30 cellular contexts compared by ENCODE assay signal in the genomic region with DNA sequence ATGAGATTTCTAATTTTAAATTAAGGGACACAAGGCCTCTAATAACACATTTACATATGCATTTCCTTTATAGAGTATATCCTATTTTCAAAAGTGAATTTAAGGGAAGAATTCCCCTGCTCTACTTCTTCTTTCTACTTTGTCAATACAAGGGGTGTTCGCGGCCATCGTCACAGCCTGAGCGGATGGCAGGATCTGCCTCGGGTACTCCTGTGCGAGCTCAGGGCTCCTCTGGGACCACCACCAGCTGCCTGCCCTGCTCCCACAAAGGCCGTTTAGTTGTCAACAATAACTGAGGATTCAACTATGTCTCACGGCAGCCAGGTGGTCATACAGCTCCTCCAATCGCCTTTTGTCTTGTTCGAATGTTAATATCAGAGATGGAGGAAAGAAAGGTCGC.
"Had no signal": no experiment of that assay in that cellular context is flagged by ENCODE, and none has a peak within 500 bp of the region (broad histone marks: within the 10 kb centered on the region; RNA-seq: fewer than 3 reads in every experiment).

No MANE protein-coding gene starts in this region.

- H3K27ac Mint-ChIP-seq: activated CD4-positive, alpha-beta memory T cell treated with anti-CD3 and anti-CD28 coated beads, Interleukin-2, amount 10 ng/mL, durations not matched to agents 7 days and 5 days; activated CD4-positive, alpha-beta T cell treated with anti-CD3 and anti-CD28 coated beads, Interleukin-2, amount 10 ng/mL, durations not matched to agents 7 days and 5 days; activated naive CD4-positive, alpha-beta T cell treated with anti-CD3 and anti-CD28 coated beads, Interleukin-2, amount 10 ng/mL, durations not matched to agents 7 days and 5 days; activated naive CD4-positive, alpha-beta T cell treated with anti-CD3 and anti-CD28 coated beads, Interleukin-2, amount 50 U/mL, for 72 hours; activated naive CD8-positive, alpha-beta T cell treated with anti-CD3 and anti-CD28 coated beads, Interleukin-2, amount 10 ng/mL, durations not matched to agents 7 days and 5 days; activated T-cell treated with anti-CD3 and anti-CD28 coated beads, Interleukin-2, amount 50 U/mL, for 24 hours; activated T-cell treated with anti-CD3 and anti-CD28 coated beads, Interleukin-2, amount 50 U/mL, for 72 hours; brain; effector memory CD8-positive, alpha-beta T cell; WTC11 had no signal

- H3K36me3 Mint-ChIP-seq: activated naive CD4-positive, alpha-beta T cell treated with anti-CD3 and anti-CD28 coated beads, Interleukin-2, amount 10 ng/mL, durations not matched to agents 7 days and 5 days; activated naive CD4-positive, alpha-beta T cell treated with anti-CD3 and anti-CD28 coated beads, Interleukin-2, amount 50 U/mL, for 72 hours; activated naive CD8-positive, alpha-beta T cell treated with anti-CD3 and anti-CD28 coated beads, Interleukin-2, amount 10 ng/mL, durations not matched to agents 7 days and 5 days; brain; WTC11 had no signal

- H3K4me3 Mint-ChIP-seq: activated CD4-positive, alpha-beta memory T cell treated with anti-CD3 and anti-CD28 coated beads, Interleukin-2, amount 10 ng/mL, durations not matched to agents 7 days and 5 days; activated CD4-positive, alpha-beta T cell treated with anti-CD3 and anti-CD28 coated beads, Interleukin-2, amount 10 ng/mL, durations not matched to agents 7 days and 5 days; activated naive CD4-positive, alpha-beta T cell treated with anti-CD3 and anti-CD28 coated beads, Interleukin-2, amount 10 ng/mL, durations not matched to agents 7 days and 5 days; activated naive CD8-positive, alpha-beta T cell treated with anti-CD3 and anti-CD28 coated beads, Interleukin-2, amount 10 ng/mL, durations not matched to agents 7 days and 5 days; activated T-cell treated with anti-CD3 and anti-CD28 coated beads, Interleukin-2, amount 50 U/mL, for 24 hours; activated T-cell treated with anti-CD3 and anti-CD28 coated beads, Interleukin-2, amount 50 U/mL, for 72 hours; brain; central memory CD8-positive, alpha-beta T cell; effector memory CD8-positive, alpha-beta T cell; WTC11 had no signal

- ATAC-seq: activated naive CD4-positive, alpha-beta T cell treated with anti-CD3 and anti-CD28 coated beads, Interleukin-2, amount 50 U/mL, for 72 hours; activated T-cell treated with anti-CD3 and anti-CD28 coated beads, Interleukin-2, amount 50 U/mL, for 72 hours; effector memory CD8-positive, alpha-beta T cell; foreskin keratinocyte; gastrocnemius medialis; heart right ventricle; WTC11 had no signal

- H3K36me3 ChIP-seq: ascending aorta, breast epithelium, cardiac muscle cell, esophagus muscularis mucosa, gastrocnemius medialis, heart right ventricle had no signal

- H3K4me1 ChIP-seq: ascending aorta, breast epithelium, esophagus muscularis mucosa, foreskin keratinocyte, gastrocnemius medialis, heart right ventricle had no signal

- H3K4me3 ChIP-seq: ascending aorta, breast epithelium, cardiac muscle cell, coronary artery, esophagus muscularis mucosa, gastrocnemius medialis, heart right ventricle had no signal

- H3K9me3 ChIP-seq: ascending aorta, breast epithelium, esophagus muscularis mucosa, gastrocnemius medialis, heart right ventricle had no signal

- H3K27me3 ChIP-seq: ascending aorta, breast epithelium, cardiac muscle cell, esophagus muscularis mucosa, foreskin keratinocyte, gastrocnemius medialis, heart right ventricle had no signal

- DNase-seq: activated CD4-positive, alpha-beta memory T cell treated with anti-CD3 and anti-CD28 coated beads, Interleukin-2, amount 10 ng/mL, durations not matched to agents 7 days and 5 days; activated CD4-positive, alpha-beta T cell treated with anti-CD3 and anti-CD28 coated beads for 1 hour; activated CD4-positive, alpha-beta T cell treated with anti-CD3 and anti-CD28 coated beads for 4 hours; activated CD4-positive, alpha-beta T cell treated with anti-CD3 and anti-CD28 coated beads, Interleukin-2, amount 10 ng/mL, durations not matched to agents 7 days and 5 days; activated CD4-positive, alpha-beta T cell treated with anti-CD3 and anti-CD28 coated beads, Interleukin-2, amount 50 U/mL, for 4 hours; activated CD8-positive, alpha-beta memory T cell treated with anti-CD3 and anti-CD28 coated beads, Interleukin-2, amount 50 U/mL, for 48 hours; activated gamma-delta T cell; activated naive CD4-positive, alpha-beta T cell; activated naive CD4-positive, alpha-beta T cell treated with anti-CD3 and anti-CD28 coated beads, Interleukin-2, amount 10 ng/mL, durations not matched to agents 7 days and 5 days; activated naive CD8-positive, alpha-beta T cell treated with anti-CD3 and anti-CD28 coated beads, Interleukin-2, amount 10 ng/mL, durations not matched to agents 7 days and 5 days; activated T-cell treated with anti-CD3 and anti-CD28 coated beads for 4 hours; activated T-cell treated with anti-CD3 and anti-CD28 coated beads, Interleukin-2, amount 50 U/mL, for 24 hours; activated T-cell treated with anti-CD3 and anti-CD28 coated beads, Interleukin-2, amount 50 U/mL, for 72 hours; dermis blood vessel endothelial cell; effector CD4-positive, alpha-beta T cell; effector memory CD8-positive, alpha-beta T cell; erythroblast; foreskin keratinocyte; gastrocnemius medialis; heart right ventricle; T-helper 2 cell had no signal

- H3K9me3 Mint-ChIP-seq: activated naive CD8-positive, alpha-beta T cell treated with anti-CD3 and anti-CD28 coated beads, Interleukin-2, amount 10 ng/mL, durations not matched to agents 7 days and 5 days; brain had no signal

- H3K4me1 Mint-ChIP-seq: activated CD4-positive, alpha-beta memory T cell treated with anti-CD3 and anti-CD28 coated beads, Interleukin-2, amount 10 ng/mL, durations not matched to agents 7 days and 5 days; activated CD4-positive, alpha-beta T cell treated with anti-CD3 and anti-CD28 coated beads, Interleukin-2, amount 10 ng/mL, durations not matched to agents 7 days and 5 days; activated naive CD4-positive, alpha-beta T cell treated with anti-CD3 and anti-CD28 coated beads, Interleukin-2, amount 10 ng/mL, durations not matched to agents 7 days and 5 days; activated naive CD8-positive, alpha-beta T cell treated with anti-CD3 and anti-CD28 coated beads, Interleukin-2, amount 10 ng/mL, durations not matched to agents 7 days and 5 days; brain; central memory CD8-positive, alpha-beta T cell had no signal

- H3K27ac ChIP-seq: ascending aorta, breast epithelium, cardiac muscle cell, coronary artery, esophagus muscularis mucosa, foreskin keratinocyte, gastrocnemius medialis, heart right ventricle had no signal

- H3K27me3 Mint-ChIP-seq: activated CD4-positive, alpha-beta memory T cell treated with anti-CD3 and anti-CD28 coated beads, Interleukin-2, amount 10 ng/mL, durations not matched to agents 7 days and 5 days; activated CD4-positive, alpha-beta T cell treated with anti-CD3 and anti-CD28 coated beads, Interleukin-2, amount 10 ng/mL, durations not matched to agents 7 days and 5 days; activated naive CD4-positive, alpha-beta T cell treated with anti-CD3 and anti-CD28 coated beads, Interleukin-2, amount 10 ng/mL, durations not matched to agents 7 days and 5 days; activated naive CD8-positive, alpha-beta T cell treated with anti-CD3 and anti-CD28 coated beads, Interleukin-2, amount 10 ng/mL, durations not matched to agents 7 days and 5 days; activated T-cell treated with anti-CD3 and anti-CD28 coated beads, Interleukin-2, amount 50 U/mL, for 24 hours; brain; central memory CD8-positive, alpha-beta T cell; effector memory CD8-positive, alpha-beta T cell had no signal
